Comparison of ENCODE assay signal across 8 cellular contexts in genomic region chr13:45367358-45367757, GRCh38. TPM values are rescaled to one million over a fixed set of nuclear protein-coding genes. Genes with fewer than 3 reads are reported as not detected.
DNase-seq lines count a peak whose midpoint lies in the region; ATAC-seq, FAIRE-seq and TF ChIP-seq lines count a peak whose summit lies in the region.

No MANE protein-coding gene starts in this region.

- H3K27ac ChIP-seq in HepG2 (ENCODE audit: extremely low read length, insufficient read depth, low read length) = no peak overlapping the region

- H3K4me3 ChIP-seq in HepG2 (replicated peaks in 1 of 3; ENCODE audit: insufficient read depth in 1 of 3, low read depth in 2 of 3, low read length in 3 of 3) = no peak overlapping the region

- CTCF ChIA-PET in HepG2 (lab: Yijun Ruan, JAX; ENCODE audit: low intra/inter-chr PET ratio, low total read pairs) = no interaction called here

- peak overlapping the region; percentile 1 for H3K4me3 Mint-ChIP-seq in stimulated activated naive B cell treated with anti-CD40 and anti-IgM and Interleukin-4, amounts not matched to agents 10 μg/mL and 1 μg/mL and 100 μg/mL, for 72 hours

- DNase-seq in DMS53 (lab: John Stamatoyannopoulos, UW) (peak; percentile 95), HS-27A (ENCODE audit: low read depth) (peak; percentile 47), T-helper 2 cell (peak; percentile 56 to 97 (median 85)), amniotic stem cell (lab: John Stamatoyannopoulos, UW) (peak; percentile 81), HepG2 (ENCODE audit: low spot score) (peak; percentile 69), hippocampal formation (lab: John Stamatoyannopoulos, UW) (no peak)
- DNase-seq in stimulated activated naive B cell treated with anti-CD40 and anti-IgM and Interleukin-4, amounts not matched to agents 10 μg/mL and 1 μg/mL and 100 μg/mL, for 72 hours = peak; percentile 88

- H3K27ac Mint-ChIP-seq in stimulated activated naive B cell treated with anti-CD40 and anti-IgM and Interleukin-4, amounts not matched to agents 10 μg/mL and 1 μg/mL and 100 μg/mL, for 72 hours = peak overlapping the region; percentile 7

- BruUV-seq in HepG2 (replicated peaks; lab: Mats Ljungman, UMichigan) = no TSS peak

- no peak overlapping the region for H3K9ac ChIP-seq in HepG2 (ENCODE audit: insufficient read depth, low read depth, low read length)

- no peaks in the 10 kb centered on the region for H3K27me3 ChIP-seq in HepG2 (ENCODE audit: control insufficient read depth in 1 of 2, insufficient read depth in 2 of 2, low read length in 2 of 2)

- no peak for TF ChIP-seq POLR2A in HepG2 (IDR thresholded peaks at IDR 0.05; ENCODE audit: insufficient read depth in 1 of 2, low read depth in 2 of 2, low read length in 2 of 2)

- FAIRE-seq in HepG2 (lab: Jason Lieb, UNC) = no peak

- H4K20me1 ChIP-seq in HepG2 (ENCODE audit: insufficient read depth, low read length) = no peaks in the 10 kb centered on the region

- H3K36me3 ChIP-seq in HepG2 (replicated peaks in 1 of 2; ENCODE audit: control insufficient read depth in 1 of 2, insufficient read depth in 2 of 2, low read length in 2 of 2) = peaks cover 2 to 11% of the 10 kb centered on the region in 2 experiments; a peak in 4 of 5 replicates

- H3K4me1 Mint-ChIP-seq in stimulated activated naive B cell treated with anti-CD40 and anti-IgM and Interleukin-4, amounts not matched to agents 10 μg/mL and 1 μg/mL and 100 μg/mL, for 72 hours = peaks cover 21 to 36% of the 10 kb centered on the region in 2 donors

- POLR2A ChIA-PET in HepG2 (lab: Yijun Ruan, JAX) = interaction anchor here (1.0 kb wide), 1 partner anchor 21 kb away, joined by 3 read pairs; no protein-coding TSS in a partner anchor

- in situ Hi-C loops in HepG2 (cut with HindIII; ENCODE audit: extremely low pct_ligation_motif_present, low pct_unique_long_range_greater_than_20kb) = no loop called here

- peaks cover 29 to 35% of the 10 kb centered on the region in 2 donors for H3K36me3 Mint-ChIP-seq in stimulated activated naive B cell treated with anti-CD40 and anti-IgM and Interleukin-4, amounts not matched to agents 10 μg/mL and 1 μg/mL and 100 μg/mL, for 72 hours

- H2AFZ ChIP-seq in HepG2 (ENCODE audit: low read length) = no peak overlapping the region

- ATAC-seq in GM21515 (IDR thresholded peaks at IDR 0.05; ENCODE audit: unreplicated experiment) (peak; percentile 92), HepG2 (peak; percentile 50; the same call in 2 of the 3 replicates)
- peak; percentile 100 for ATAC-seq in stimulated activated naive B cell treated with anti-CD40 and anti-IgM and Interleukin-4, amounts not matched to agents 10 μg/mL and 1 μg/mL and 100 μg/mL, for 72 hours (replicated peaks)

- H3K79me2 ChIP-seq in HepG2 (ENCODE audit: insufficient read depth, low read length) = no peaks in the 10 kb centered on the region

- H3K4me2 ChIP-seq in HepG2 (ENCODE audit: low read depth, low read length) = no peak overlapping the region

- no peaks in the 10 kb centered on the region for H3K27me3 Mint-ChIP-seq in stimulated activated naive B cell treated with anti-CD40 and anti-IgM and Interleukin-4, amounts not matched to agents 10 μg/mL and 1 μg/mL and 100 μg/mL, for 72 hours

- no peak for TF ChIP-seq RAD21 in HepG2 (CRISPR knock-in tag; IDR thresholded peaks at IDR 0.05)

- 88% methylated on average over 2 of the region's 2 CpGs for WGBS in HepG2 (ENCODE audit: low lambda C conversion rate)

- no peaks in the 10 kb centered on the region for H3K9me3 ChIP-seq in HepG2 (ENCODE audit: low read length)

- TF ChIP-seq EP300 in HepG2 (IDR thresholded peaks at IDR 0.05; ENCODE audit: low read depth in 2 of 2, low read length in 2 of 2) = no peak
- no peak for TF ChIP-seq EP300 in HepG2 (CRISPR knock-in tag; IDR thresholded peaks at IDR 0.05; ENCODE audit: borderline replicate concordance)

- no peak for TF ChIP-seq CTCF in HepG2 (CRISPR knock-in tag; IDR thresholded peaks at IDR 0.05)

- peaks cover 18% of the 10 kb centered on the region for H3K4me1 ChIP-seq in HepG2 (ENCODE audit: insufficient read depth, low read length)

- H3K9me3 Mint-ChIP-seq in stimulated activated naive B cell treated with anti-CD40 and anti-IgM and Interleukin-4, amounts not matched to agents 10 μg/mL and 1 μg/mL and 100 μg/mL, for 72 hours = peaks cover 6 to 9% of the 10 kb centered on the region in 2 donors

- intact Hi-C loops in HepG2 (cut with micrococcal nuclease; ENCODE audit: unreplicated experiment) = no loop called here

TF ChIP-seq in HepG2, 621 proteins besides CTCF, POLR2A, EP300 and RAD21:
- no peak for TF ChIP-seq TAF1 (CRISPR knock-in tag; IDR thresholded peaks at IDR 0.05)
- TF ChIP-seq FOSL2 (CRISPR knock-in tag; IDR thresholded peaks at IDR 0.05) = peak; percentile 85

RNA-seq across cellular contexts. Expression of gene TPT1, which starts 26.4 kb away (rescaled TPM):
- total RNA-seq in HepG2 (2016; rRNA removed; fragmentation: Illumina TruSeq; extraction: Trizol) = 2,953 and 3,643 TPM in 2 replicates
- 5,303 and 6,664 TPM in 2 replicates for total RNA-seq in HepG2 (2016; cell fraction: cytosol; rRNA removed; fragmentation: Illumina TruSeq; extraction: Trizol; ENCODE audit: low read depth)
- total RNA-seq in HepG2 (2016; cell fraction: insoluble cytoplasmic fraction; rRNA removed; fragmentation: Illumina TruSeq; extraction: Trizol) = 2,970 and 3,542 TPM in 2 replicates
- total RNA-seq in HepG2 (2016; cell fraction: membrane; rRNA removed; fragmentation: Illumina TruSeq; extraction: Trizol) = 9,739 and 11,902 TPM in 2 replicates
- 1,024 and 1,100 TPM in 2 replicates for total RNA-seq in HepG2 (2016; cell fraction: nucleus; rRNA removed; fragmentation: Illumina TruSeq; extraction: Trizol)
- 3,043 and 3,594 TPM in 2 replicates for polyA plus RNA-seq in HepG2 (2011; rRNA removed)
- 2,836 and 4,004 TPM in 2 replicates for polyA plus RNA-seq in HepG2 (2011; cell fraction: cytosol; rRNA removed)
- polyA plus RNA-seq in HepG2 (2011; cell fraction: nucleus; rRNA removed) = 570 and 845 TPM in 2 replicates
- 5,337 and 5,704 TPM in 2 replicates for polyA plus RNA-seq in HepG2 (2012)
- polyA plus RNA-seq in HepG2 (2016; cell fraction: cytosol; fragmentation: Illumina TruSeq; extraction: Trizol; ENCODE audit: low read depth) = 11,602 and 12,956 TPM in 2 replicates
- 5,783 and 5,848 TPM in 2 replicates for polyA plus RNA-seq in HepG2 (2016; cell fraction: insoluble cytoplasmic fraction; fragmentation: Illumina TruSeq; extraction: Trizol; ENCODE audit: low read depth)
- 16,998 and 18,264 TPM in 2 replicates for polyA plus RNA-seq in HepG2 (2016; cell fraction: membrane; fragmentation: Illumina TruSeq; extraction: Trizol; ENCODE audit: low read depth)
- 2,722 and 2,790 TPM in 2 replicates for polyA plus RNA-seq in HepG2 (2016; cell fraction: nucleus; fragmentation: Illumina TruSeq; extraction: Trizol; ENCODE audit: insufficient read depth, low read depth)
- 500 and 577 TPM in 2 replicates for polyA minus RNA-seq in HepG2 (2011; rRNA and poly(A)+ RNA removed; ENCODE audit: low replicate concordance)
- 1,023 and 1,248 TPM in 2 replicates for polyA minus RNA-seq in HepG2 (2011; cell fraction: cytosol; rRNA and poly(A)+ RNA removed)
- polyA minus RNA-seq in HepG2 (2011; cell fraction: nucleus; rRNA and poly(A)+ RNA removed) = 474 and 559 TPM in 2 replicates

RNA-seq across cellular contexts. Expression of gene SLC25A30, which starts 50.8 kb away (rescaled TPM):
- 22.5 and 51.1 TPM in 2 replicates for total RNA-seq in HepG2 (2016; rRNA removed; fragmentation: Illumina TruSeq; extraction: Trizol)
- 19.7 and 21.5 TPM in 2 replicates for total RNA-seq in HepG2 (2016; cell fraction: cytosol; rRNA removed; fragmentation: Illumina TruSeq; extraction: Trizol; ENCODE audit: low read depth)
- total RNA-seq in HepG2 (2016; cell fraction: insoluble cytoplasmic fraction; rRNA removed; fragmentation: Illumina TruSeq; extraction: Trizol) = 23.8 and 44.2 TPM in 2 replicates
- 31.3 and 31.8 TPM in 2 replicates for total RNA-seq in HepG2 (2016; cell fraction: membrane; rRNA removed; fragmentation: Illumina TruSeq; extraction: Trizol)
- 20.6 and 22.5 TPM in 2 replicates for total RNA-seq in HepG2 (2016; cell fraction: nucleus; rRNA removed; fragmentation: Illumina TruSeq; extraction: Trizol)
- polyA plus RNA-seq in HepG2 (2011; rRNA removed) = 19.6 and 19.9 TPM in 2 replicates
- polyA plus RNA-seq in HepG2 (2011; cell fraction: cytosol; rRNA removed) = 13.8 and 15.3 TPM in 2 replicates
- polyA plus RNA-seq in HepG2 (2011; cell fraction: nucleus; rRNA removed) = 14.3 and 16.7 TPM in 2 replicates
- 19.1 and 23.4 TPM in 2 replicates for polyA plus RNA-seq in HepG2 (2012)
- 5.3 and 5.9 TPM in 2 replicates for polyA plus RNA-seq in HepG2 (2016; cell fraction: cytosol; fragmentation: Illumina TruSeq; extraction: Trizol; ENCODE audit: low read depth)
- 38.7 and 39.7 TPM in 2 replicates for polyA plus RNA-seq in HepG2 (2016; cell fraction: insoluble cytoplasmic fraction; fragmentation: Illumina TruSeq; extraction: Trizol; ENCODE audit: low read depth)
- 10.5 and 13.7 TPM in 2 replicates for polyA plus RNA-seq in HepG2 (2016; cell fraction: membrane; fragmentation: Illumina TruSeq; extraction: Trizol; ENCODE audit: low read depth)
- 32.3 and 39.0 TPM in 2 replicates for polyA plus RNA-seq in HepG2 (2016; cell fraction: nucleus; fragmentation: Illumina TruSeq; extraction: Trizol; ENCODE audit: insufficient read depth, low read depth)
- 8.8 and 61.2 TPM in 2 replicates for polyA minus RNA-seq in HepG2 (2011; rRNA and poly(A)+ RNA removed; ENCODE audit: low replicate concordance)
- polyA minus RNA-seq in HepG2 (2011; cell fraction: cytosol; rRNA and poly(A)+ RNA removed) = 24.5 and 28.9 TPM in 2 replicates
- polyA minus RNA-seq in HepG2 (2011; cell fraction: nucleus; rRNA and poly(A)+ RNA removed) = 27.6 and 30.8 TPM in 2 replicates

Comparison
In these comparisons a context has a peak if more than half of its experiments do, and no peak if none do; other contexts are left out.
1. DNase-seq: peak in DMS53 (single experiment), HS-27A (single experiment), T-helper 2 cell (5 of 5), amniotic stem cell (single experiment), HepG2 (single experiment) and stimulated activated naive B cell treated with anti-CD40 and anti-IgM and Interleukin-4, amounts not matched to agents 10 μg/mL and 1 μg/mL and 100 μg/mL, for 72 hours (single experiment); none in hippocampal formation (0 of 2).
2. ATAC-seq: peak in every context shown above with its lines; median percentile 100 in stimulated activated naive B cell treated with anti-CD40 and anti-IgM and Interleukin-4, amounts not matched to agents 10 μg/mL and 1 μg/mL and 100 μg/mL, for 72 hours; 92 in GM21515; 50 in HepG2.